In the genomic region with DNA sequence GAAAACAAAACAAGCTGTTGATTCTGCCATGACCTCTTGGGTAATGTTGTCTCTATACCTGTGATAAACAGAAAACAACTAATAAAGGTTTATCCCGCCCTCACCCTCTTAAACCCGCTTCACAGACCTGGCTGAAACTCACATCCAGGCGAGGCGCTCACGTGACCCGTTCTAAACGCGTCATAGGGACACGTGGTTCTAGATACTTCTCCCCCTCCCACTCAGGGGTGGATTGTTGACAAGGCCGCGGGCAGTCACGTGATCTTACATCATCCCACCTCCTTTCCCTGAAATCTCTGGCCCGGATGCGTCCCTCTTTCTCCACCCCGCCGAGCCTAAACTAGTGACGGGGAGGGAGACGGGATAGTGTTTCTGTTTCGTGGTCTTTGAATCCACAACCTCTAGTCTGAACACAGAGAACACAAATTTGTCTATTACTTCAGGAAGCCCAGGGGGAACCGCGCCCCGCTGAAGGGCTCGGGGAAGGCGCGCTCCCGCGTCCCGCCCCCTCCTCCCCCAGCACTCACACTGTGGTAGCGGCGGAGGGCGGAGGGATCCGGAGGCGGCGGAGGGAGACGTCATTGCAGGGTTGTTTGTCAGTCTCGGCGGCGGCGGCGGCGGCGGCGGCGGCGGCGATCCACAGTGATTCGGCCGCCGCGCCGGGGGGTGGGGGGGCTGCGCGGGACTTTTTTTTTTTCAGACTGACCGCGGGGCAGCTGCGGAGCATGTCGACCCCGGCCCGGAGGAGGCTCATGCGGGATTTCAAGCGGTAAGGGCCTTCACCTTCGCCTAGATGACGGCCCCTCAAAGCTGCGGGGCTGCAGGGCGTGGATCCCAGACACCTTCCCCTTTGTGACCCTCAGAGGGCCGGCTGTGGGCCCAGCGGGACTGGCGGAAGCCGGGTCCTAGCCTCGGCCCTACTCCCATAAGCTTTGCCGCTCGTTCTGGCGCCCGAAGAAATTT, we compare ENCODE assay signal across 1 cellular context.
A peak's percentile ranks its signal among the peaks of the same experiment; 100 is the strongest.
TF ChIP-seq lines count a peak whose summit lies in the region.

Gene UBE2B (plus strand): TSS at position 699 of the 963 bp plus-strand sequence. CDS start 27 bp downstream, at position 726.

TF ChIP-seq in HepG2, 621 proteins besides CTCF, POLR2A, EP300 and RAD21 (continued from another document and continues in another):
- TF ChIP-seq ZNF407 (CRISPR knock-in tag; IDR thresholded peaks at IDR 0.05; ENCODE audit: not compliant biosample characterization): no peak
- peak; percentile 32; the same call in 1 of the 2 replicates for TF ChIP-seq ZNF275 (CRISPR knock-in tag; IDR thresholded peaks at IDR 0.05; ENCODE audit: borderline replicate concordance)
- TF ChIP-seq MIER2 (CRISPR knock-in tag; IDR thresholded peaks at IDR 0.05): peak; percentile 61; the same call in 1 of the 2 replicates
- peak; percentile 42; the same call in 1 of the 2 replicates for TF ChIP-seq ZNF431 (CRISPR knock-in tag; IDR thresholded peaks at IDR 0.05; ENCODE audit: borderline replicate concordance, low read depth)
- TF ChIP-seq RBM39 (IDR thresholded peaks at IDR 0.05; ENCODE audit: low read depth, low read length, poor library complexity, severe bottlenecking): peak; percentile 89
- TF ChIP-seq THYN1 (CRISPR knock-in tag; IDR thresholded peaks at IDR 0.05; ENCODE audit: borderline replicate concordance, low read depth): no peak
- TF ChIP-seq NFIC (IDR thresholded peaks at IDR 0.05; ENCODE audit: low read length): peak; percentile 69
- no peak for TF ChIP-seq JUNB (CRISPR knock-in tag; IDR thresholded peaks at IDR 0.05; ENCODE audit: borderline replicate concordance)
- peak; percentile 20; the same call in 1 of the 2 replicates for TF ChIP-seq ZNF446 (CRISPR knock-in tag; IDR thresholded peaks at IDR 0.05)
- peak; percentile 58; the same call in 1 of the 2 replicates for TF ChIP-seq THAP9 (CRISPR knock-in tag; IDR thresholded peaks at IDR 0.05; ENCODE audit: borderline replicate concordance)
- no peak for TF ChIP-seq ZNF44 (CRISPR knock-in tag; IDR thresholded peaks at IDR 0.05)
- TF ChIP-seq ARHGAP35 (CRISPR knock-in tag; IDR thresholded peaks at IDR 0.05; ENCODE audit: borderline replicate concordance): no peak
- TF ChIP-seq NPAS2 (CRISPR knock-in tag; IDR thresholded peaks at IDR 0.05; ENCODE audit: borderline replicate concordance): no peak
- no peak for TF ChIP-seq ZNF549 (CRISPR knock-in tag; IDR thresholded peaks at IDR 0.05)
- no peak for TF ChIP-seq ATM (IDR thresholded peaks at IDR 0.05; ENCODE audit: borderline replicate concordance)
- TF ChIP-seq AHR (CRISPR knock-in tag; IDR thresholded peaks at IDR 0.05): peak; percentile 85; the same call in 1 of the 2 replicates
- no peak for TF ChIP-seq EED (CRISPR knock-in tag; IDR thresholded peaks at IDR 0.05)
- TF ChIP-seq SPEN (CRISPR knock-in tag; IDR thresholded peaks at IDR 0.05; ENCODE audit: low read depth): peak; percentile 81; the same call in 1 of the 2 replicates
- TF ChIP-seq CENPBD1 (CRISPR knock-in tag; IDR thresholded peaks at IDR 0.05; ENCODE audit: borderline replicate concordance, low read depth): 0 out of 2 replicates have a peak, but pooled peaks have one; percentile 75
- no peak for TF ChIP-seq SOX13 (IDR thresholded peaks at IDR 0.05)
- peak in 1 of 2 experiments; percentile 30; a peak in 1 of 4 replicates for TF ChIP-seq SOX13 (CRISPR knock-in tag; conservative IDR thresholded peaks at IDR 0.05 in 1 of 2, IDR thresholded peaks at IDR 0.05 in 1 of 2)
- no peak for TF ChIP-seq HNF4G (IDR thresholded peaks at IDR 0.05; ENCODE audit: borderline replicate concordance, low read depth, low read length)
- TF ChIP-seq HNF4G (CRISPR knock-in tag; IDR thresholded peaks at IDR 0.05; ENCODE audit: borderline replicate concordance, low read depth): no peak
- no peak for TF ChIP-seq ZNF720 (CRISPR knock-in tag; IDR thresholded peaks at IDR 0.05)
- TF ChIP-seq, protein P1, sequence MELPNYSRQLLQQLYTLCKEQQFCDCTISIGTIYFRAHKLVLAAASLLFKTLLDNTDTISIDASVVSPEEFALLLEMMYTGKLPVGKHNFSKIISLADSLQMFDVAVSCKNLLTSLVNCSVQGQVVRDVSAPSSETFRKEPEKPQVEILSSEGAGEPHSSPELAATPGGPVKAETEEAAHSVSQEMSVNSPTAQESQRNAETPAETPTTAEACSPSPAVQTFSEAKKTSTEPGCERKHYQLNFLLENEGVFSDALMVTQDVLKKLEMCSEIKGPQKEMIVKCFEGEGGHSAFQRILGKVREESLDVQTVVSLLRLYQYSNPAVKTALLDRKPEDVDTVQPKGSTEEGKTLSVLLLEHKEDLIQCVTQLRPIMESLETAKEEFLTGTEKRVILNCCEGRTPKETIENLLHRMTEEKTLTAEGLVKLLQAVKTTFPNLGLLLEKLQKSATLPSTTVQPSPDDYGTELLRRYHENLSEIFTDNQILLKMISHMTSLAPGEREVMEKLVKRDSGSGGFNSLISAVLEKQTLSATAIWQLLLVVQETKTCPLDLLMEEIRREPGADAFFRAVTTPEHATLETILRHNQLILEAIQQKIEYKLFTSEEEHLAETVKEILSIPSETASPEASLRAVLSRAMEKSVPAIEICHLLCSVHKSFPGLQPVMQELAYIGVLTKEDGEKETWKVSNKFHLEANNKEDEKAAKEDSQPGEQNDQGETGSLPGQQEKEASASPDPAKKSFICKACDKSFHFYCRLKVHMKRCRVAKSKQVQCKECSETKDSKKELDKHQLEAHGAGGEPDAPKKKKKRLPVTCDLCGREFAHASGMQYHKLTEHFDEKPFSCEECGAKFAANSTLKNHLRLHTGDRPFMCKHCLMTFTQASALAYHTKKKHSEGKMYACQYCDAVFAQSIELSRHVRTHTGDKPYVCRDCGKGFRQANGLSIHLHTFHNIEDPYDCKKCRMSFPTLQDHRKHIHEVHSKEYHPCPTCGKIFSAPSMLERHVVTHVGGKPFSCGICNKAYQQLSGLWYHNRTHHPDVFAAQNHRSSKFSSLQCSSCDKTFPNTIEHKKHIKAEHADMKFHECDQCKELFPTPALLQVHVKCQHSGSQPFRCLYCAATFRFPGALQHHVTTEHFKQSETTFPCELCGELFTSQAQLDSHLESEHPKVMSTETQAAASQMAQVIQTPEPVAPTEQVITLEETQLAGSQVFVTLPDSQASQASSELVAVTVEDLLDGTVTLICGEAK (IDR thresholded peaks at IDR 0.05): no peak
- TF ChIP-seq, protein P1 (CRISPR knock-in tag; IDR thresholded peaks at IDR 0.05): peak; percentile 68
- peak; percentile 74; the same call in 1 of the 2 replicates for TF ChIP-seq NCOR1 (IDR thresholded peaks at IDR 0.05; ENCODE audit: borderline replicate concordance, low read length)
- TF ChIP-seq SP1 (IDR thresholded peaks at IDR 0.05): peak; percentile 97
- TF ChIP-seq SP1 (CRISPR knock-in tag; IDR thresholded peaks at IDR 0.05): peak; percentile 100
- peak; percentile 56 for TF ChIP-seq HNRNPLL (IDR thresholded peaks at IDR 0.05; ENCODE audit: low read depth, low read length, poor library complexity, severe bottlenecking)
- peak; percentile 32; the same call in 1 of the 2 replicates for TF ChIP-seq ZNF652 (CRISPR knock-in tag; IDR thresholded peaks at IDR 0.05; ENCODE audit: borderline replicate concordance, low read depth)
